Comparison of ENCODE assay signal across 18 cellular contexts in the genomic region with DNA sequence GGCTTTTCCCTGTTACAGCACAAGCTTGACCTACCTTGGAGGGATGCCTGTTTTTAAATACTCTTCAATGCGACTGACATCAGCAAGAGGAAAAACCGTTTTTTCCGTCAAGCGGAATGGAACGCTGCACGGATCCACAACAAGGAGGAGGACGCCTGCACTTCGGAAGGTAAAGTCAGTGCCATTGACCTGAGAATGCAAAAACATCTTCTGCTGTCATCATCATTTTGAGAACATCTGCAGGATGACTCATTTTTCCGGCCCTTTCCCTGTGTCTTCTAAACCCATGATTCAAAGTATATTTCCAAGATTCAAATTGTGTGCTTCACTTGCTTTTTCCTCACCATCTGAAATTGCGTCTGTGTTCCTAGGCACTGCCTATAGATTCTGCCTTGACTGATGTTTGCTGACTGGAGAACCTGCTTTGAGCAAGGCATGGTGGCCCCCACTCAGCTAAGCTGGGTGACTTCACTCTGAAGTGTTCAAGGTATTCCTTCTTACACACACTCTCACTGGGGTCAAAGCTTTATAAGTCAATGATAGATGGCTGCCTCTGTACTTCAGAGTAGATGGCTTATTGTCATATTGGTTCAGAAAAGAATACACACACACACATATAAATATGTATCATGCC.
DNase-seq lines count a peak whose midpoint lies in the region; ATAC-seq, FAIRE-seq and TF ChIP-seq lines count a peak whose summit lies in the region.
"Had no signal": no experiment of that assay in that cellular context is flagged by ENCODE, and none has a peak within 500 bp of the region (broad histone marks: within the 10 kb centered on the region; RNA-seq: fewer than 3 reads in every experiment).

No MANE protein-coding gene starts in this region.

- DNase-seq in CD4-positive, CD25-positive, alpha-beta regulatory T cell, result no peak
- no peak for DNase-seq in HCT116 (ENCODE audit: low read depth, low spot score)
- DNase-seq in amniotic epithelial cell (ENCODE audit: low read depth), result peak; percentile 47
- DNase-seq in keratinocyte (ENCODE audit: low read depth, low spot score), result no peak
- no peak for DNase-seq in effector CD4-positive, alpha-beta T cell
- DNase-seq in NCI-H1930 (lab: John Stamatoyannopoulos, UW), result no peak
- no peak for DNase-seq in mesenteric fat pad (ENCODE audit: low spot score)
- DNase-seq in HEK293T (ENCODE audit: extremely low spot score), result no peak
- DNase-seq: activated CD4-positive, alpha-beta T cell treated with anti-CD3 and anti-CD28 coated beads, Interleukin-2, amount 50 U/mL, for 48 hours; dermis blood vessel endothelial cell; heart right ventricle; islet precursor cell; NCI-H187 treated with DMSO at 0.1 percent for 48 hours; NCI-H524 treated with DMSO at 0.1 percent for 48 hours had no signal

- no TSS peak for BruUV-seq in HCT116 (replicated peaks; lab: Mats Ljungman, UMichigan)

- peaks cover 44% of the 10 kb centered on the region for H3K36me3 Mint-ChIP-seq in CD4-positive, CD25-positive, alpha-beta regulatory T cell

- peak overlapping the region; percentile 47 to 76 (median 60) for H3K27ac Mint-ChIP-seq in CD4-positive, CD25-positive, alpha-beta regulatory T cell
- H3K27ac Mint-ChIP-seq: activated T-helper 2 cell treated with anti-CD3 and anti-CD28 coated beads, Interferon-gamma antibody, Interleukin-2, Interleukin-4, amounts not matched to agents 10 μg/mL and 5 μg/mL and 100 μg/mL, durations not matched to agents 14 hours and 24 hours and 36 hours; memory B cell had no signal

- no peaks in the 10 kb centered on the region; the same call in 1 of the 2 replicates for H3K9me2 ChIP-seq in HCT116 (ENCODE audit: insufficient read depth)

- intact Hi-C loops in HCT116 (cut with micrococcal nuclease), result no loop called here

- H3K27me3 ChIP-seq in CD4-positive, CD25-positive, alpha-beta regulatory T cell (ENCODE audit: control insufficient read depth, insufficient read depth, low read length), result no peaks in the 10 kb centered on the region
- H3K27me3 ChIP-seq in HCT116 (ENCODE audit: insufficient read depth, low read length), result no peaks in the 10 kb centered on the region
- no peaks in the 10 kb centered on the region for H3K27me3 ChIP-seq in keratinocyte (ENCODE audit: control insufficient read depth, extremely low read depth, insufficient read depth, low read length)
- H3K27me3 ChIP-seq: heart right ventricle had no signal

- dilution Hi-C loops in keratinocyte (cut with MboI; ENCODE audit: extremely low pct_ligation_motif_present, low sequenced_read_pairs), result no loop called here

- H3K4me3 Mint-ChIP-seq in CD4-positive, CD25-positive, alpha-beta regulatory T cell, result peak overlapping the region in 1 of 4 donors; percentile 43
- H3K4me3 Mint-ChIP-seq: memory B cell, neural crest cell had no signal

- H4K20me1 ChIP-seq in HCT116 (ENCODE audit: insufficient read depth), result no peaks in the 10 kb centered on the region
- no peaks in the 10 kb centered on the region for H4K20me1 ChIP-seq in keratinocyte (ENCODE audit: control insufficient read depth, extremely low read depth, insufficient read depth, low read length)

- H3K9me3 ChIP-seq in CD4-positive, CD25-positive, alpha-beta regulatory T cell (ENCODE audit: control insufficient read depth in 2 of 2, low read length in 2 of 2), result no peaks in the 10 kb centered on the region
- H3K9me3 ChIP-seq in HCT116 (ENCODE audit: control insufficient read depth in 1 of 2, insufficient read depth in 1 of 2, low read depth in 1 of 2, low read length in 2 of 2) (no peaks in the 10 kb centered on the region), keratinocyte (ENCODE audit: control insufficient read depth, low read depth, low read length) (no peaks in the 10 kb centered on the region)
- H3K9me3 ChIP-seq: HAP-1, heart right ventricle had no signal

- no peak for FAIRE-seq in keratinocyte (lab: Jason Lieb, UNC)

- no peak for TF ChIP-seq RAD21 in HCT116 (IDR thresholded peaks at IDR 0.05; ENCODE audit: low read depth)

- H3K36me3 ChIP-seq in CD4-positive, CD25-positive, alpha-beta regulatory T cell (ENCODE audit: control insufficient read depth, insufficient read depth, low read length), result peaks cover 72% of the 10 kb centered on the region
- no peaks in the 10 kb centered on the region for H3K36me3 ChIP-seq in HCT116 (ENCODE audit: control insufficient read depth in 1 of 2, insufficient read depth in 2 of 2, low read length in 2 of 2)
- peaks cover 13 to 20% of the 10 kb centered on the region in 2 experiments for H3K36me3 ChIP-seq in keratinocyte (ENCODE audit: control insufficient read depth in 2 of 2, extremely low read depth in 1 of 2, insufficient read depth in 2 of 2, low read length in 2 of 2)

- no peak overlapping the region for H3K27ac ChIP-seq in CD4-positive, CD25-positive, alpha-beta regulatory T cell (ENCODE audit: insufficient read depth, low read length, poor library complexity, severe bottlenecking)
- H3K27ac ChIP-seq in HCT116 (ENCODE audit: low read depth, low read length), result no peak overlapping the region
- H3K27ac ChIP-seq in keratinocyte (ENCODE audit: control insufficient read depth, insufficient read depth, low read length), result peak overlapping the region; percentile 33

- H3K4me2 ChIP-seq in HCT116 (ENCODE audit: low read length) (peak overlapping the region; percentile 52; the same call in 1 of the 2 replicates), keratinocyte (ENCODE audit: control insufficient read depth, extremely low read depth, insufficient read depth, low read depth, low read length) (no peak overlapping the region)

- no peaks in the 10 kb centered on the region for H3K9me1 ChIP-seq in keratinocyte (ENCODE audit: control insufficient read depth, extremely low read depth, insufficient read depth, low read length)

- CTCF ChIA-PET in HCT116 (lab: Charles Lee) (no interaction called here), HEK293T (lab: Yijun Ruan, JAX) (no interaction called here)

- no peak overlapping the region for H3K4me3 ChIP-seq in CD4-positive, CD25-positive, alpha-beta regulatory T cell (ENCODE audit: low read depth, low read length)
- no peak overlapping the region for H3K4me3 ChIP-seq in HCT116 (replicated peaks in 1 of 2; ENCODE audit: low read depth in 1 of 2, low read length in 2 of 2)
- H3K4me3 ChIP-seq in keratinocyte (ENCODE audit: control insufficient read depth in 2 of 3, extremely low read depth in 1 of 3, insufficient read depth in 2 of 3, low read depth in 1 of 3, low read length in 3 of 3), result no peak overlapping the region
- H3K4me3 ChIP-seq: HAP-1, heart right ventricle had no signal

- no peak for ATAC-seq in CD4-positive, CD25-positive, alpha-beta regulatory T cell (ENCODE audit: low read depth in 2 of 2)
- no peak for ATAC-seq in HCT116
- ATAC-seq: heart right ventricle had no signal

- peaks cover 22 to 44% (median 28%) of the 10 kb centered on the region in 4 donors for H3K4me1 Mint-ChIP-seq in CD4-positive, CD25-positive, alpha-beta regulatory T cell

- H3K9ac ChIP-seq in HCT116 (ENCODE audit: low read length) (no peak overlapping the region), keratinocyte (ENCODE audit: control insufficient read depth, extremely low read depth, insufficient read depth, low read length) (no peak overlapping the region)

- POLR2A ChIA-PET in HCT116 (lab: Charles Lee) (no interaction called here), HEK293T (lab: Yijun Ruan, JAX) (no interaction called here)

- RAD21 ChIA-PET in HCT116 (lab: Charles Lee; ENCODE audit: low non-redundant PET in 1 of 2, low total read pairs in 2 of 2, uncharacterized antibody in 2 of 2, unreplicated experiment in 2 of 2), result no interaction called here

- H3K9me3 Mint-ChIP-seq in CD4-positive, CD25-positive, alpha-beta regulatory T cell, result no peaks in the 10 kb centered on the region
- H3K9me3 Mint-ChIP-seq: activated T-helper 2 cell treated with anti-CD3 and anti-CD28 coated beads, Interferon-gamma antibody, Interleukin-2, Interleukin-4, amounts not matched to agents 10 μg/mL and 5 μg/mL and 100 μg/mL, durations not matched to agents 14 hours and 24 hours and 36 hours; memory B cell; neural crest cell had no signal

- TF ChIP-seq POLR2A in HCT116 (IDR thresholded peaks at IDR 0.05; ENCODE audit: borderline replicate concordance, extremely low read depth, insufficient read depth, insufficient read length), result no peak

- H2AFZ ChIP-seq in HCT116 (ENCODE audit: low read depth, low read length, poor library complexity, severe bottlenecking) (no peak overlapping the region), keratinocyte (ENCODE audit: control insufficient read depth, low read length) (no peak overlapping the region)

- H3K4me1 ChIP-seq in CD4-positive, CD25-positive, alpha-beta regulatory T cell (ENCODE audit: control insufficient read depth, insufficient read depth, low read length, poor library complexity, severe bottlenecking), result peaks cover 18% of the 10 kb centered on the region
- peaks cover 19 to 36% of the 10 kb centered on the region in 2 experiments for H3K4me1 ChIP-seq in HCT116 (ENCODE audit: control insufficient read depth in 1 of 2, insufficient read depth in 2 of 2, low read length in 2 of 2)
- H3K4me1 ChIP-seq in keratinocyte (ENCODE audit: control insufficient read depth, extremely low read depth, insufficient read depth, low read length), result peaks cover 13% of the 10 kb centered on the region
- H3K4me1 ChIP-seq: HAP-1 had no signal

- no peak for TF ChIP-seq CTCF in HCT116 (IDR thresholded peaks at IDR 0.05 in 2 of 3, conservative IDR thresholded peaks at IDR 0.05 in 1 of 3; ENCODE audit: borderline replicate concordance in 1 of 3, insufficient read depth in 1 of 3, low read depth in 2 of 3, low read length in 2 of 3)
- no peak for TF ChIP-seq CTCF in keratinocyte (optimal IDR thresholded peaks at IDR 0.05 in 1 of 3, IDR thresholded peaks at IDR 0.05 in 1 of 3, conservative IDR thresholded peaks at IDR 0.05 in 1 of 3; ENCODE audit: extremely low read depth in 1 of 3, insufficient read depth in 2 of 3, low read length in 3 of 3)

- no peaks in the 10 kb centered on the region for H3K27me3 Mint-ChIP-seq in CD4-positive, CD25-positive, alpha-beta regulatory T cell
- H3K27me3 Mint-ChIP-seq: memory B cell had no signal

- H3K79me2 ChIP-seq in HCT116 (ENCODE audit: insufficient read depth, low read length) (no peaks in the 10 kb centered on the region), keratinocyte (ENCODE audit: control insufficient read depth, insufficient read depth, low read length) (no peaks in the 10 kb centered on the region)

TF ChIP-seq in HEK293T, 16 proteins besides CTCF, POLR2A, EP300 and RAD21:
- TF ChIP-seq FOXK2 (IDR thresholded peaks at IDR 0.05), result no peak
- no peak for TF ChIP-seq ELF4 (IDR thresholded peaks at IDR 0.05)
- no peak for TF ChIP-seq FOXM1 (IDR thresholded peaks at IDR 0.05; ENCODE audit: borderline replicate concordance)
- TF ChIP-seq BHLHE40 (IDR thresholded peaks at IDR 0.05; ENCODE audit: borderline replicate concordance), result no peak
- no peak for TF ChIP-seq ARNT (IDR thresholded peaks at IDR 0.05)
